8 cellular contexts compared by ENCODE assay signal in the genomic region with DNA sequence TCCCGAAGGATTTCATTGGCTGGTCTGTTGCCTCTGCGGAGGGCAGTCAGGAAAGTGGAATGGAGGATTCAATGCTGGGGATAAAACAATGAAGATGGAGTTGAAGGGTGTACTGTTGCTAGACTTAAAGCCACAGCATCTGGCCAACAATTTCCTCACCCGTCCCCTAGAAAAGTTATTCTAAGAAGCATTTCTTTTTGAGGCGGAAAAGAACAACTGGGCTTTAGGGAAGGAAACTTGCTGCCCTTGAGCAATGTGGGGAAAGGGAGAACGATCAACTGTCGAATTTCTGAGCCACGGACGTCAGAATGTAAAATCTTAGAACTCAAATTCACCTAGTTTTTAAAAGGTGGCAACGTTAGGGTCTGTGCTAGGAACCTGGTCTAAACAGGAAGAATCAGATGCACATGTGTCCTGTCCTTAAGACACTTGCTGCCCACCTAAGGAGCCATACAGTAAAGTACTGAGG. TPM values are rescaled to one million over a fixed set of nuclear protein-coding genes. Genes with fewer than 3 reads are reported as not detected.
DNase-seq lines count a peak whose midpoint lies in the region; ATAC-seq and TF ChIP-seq lines count a peak whose summit lies in the region.

No MANE protein-coding gene starts in this region.

- DNase-seq in activated naive CD4-positive, alpha-beta T cell treated with anti-CD3 and anti-CD28 coated beads for 36 hours, result no peak
- no peak for DNase-seq in activated naive CD4-positive, alpha-beta T cell (lab: John Stamatoyannopoulos, UW)
- no peak for DNase-seq in activated CD4-positive, alpha-beta memory T cell treated with anti-CD3 and anti-CD28 coated beads for 36 hours
- DNase-seq in stimulated activated effector memory CD8-positive, alpha-beta T cell treated with anti-CD3 and anti-CD28 coated beads, Interleukin-12 subunit alpha, Interleukin-12 subunit beta, amount 100 ng/mL, for 72 hours (ENCODE audit: low spot score in 2 of 2), result no peak
- no peak for DNase-seq in GM13977 (ENCODE audit: low spot score)
- no peak for DNase-seq in activated effector memory CD4-positive, alpha-beta T cell treated with anti-CD3 and anti-CD28 coated beads, Interleukin-2, amount 50 U/mL, for 16 hours

- peak overlapping the region; percentile 93 for H3K4me3 Mint-ChIP-seq in activated naive CD4-positive, alpha-beta T cell treated with anti-CD3 and anti-CD28 coated beads for 36 hours
- peak overlapping the region; percentile 86 for H3K4me3 Mint-ChIP-seq in activated CD4-positive, alpha-beta memory T cell treated with anti-CD3 and anti-CD28 coated beads for 36 hours
- peak overlapping the region; percentile 95 for H3K4me3 Mint-ChIP-seq in stimulated activated effector memory CD8-positive, alpha-beta T cell treated with anti-CD3 and anti-CD28 coated beads, Interleukin-12 subunit alpha, Interleukin-12 subunit beta, amount 100 ng/mL, for 72 hours

- peaks cover 22% of the 10 kb centered on the region for H3K4me1 Mint-ChIP-seq in activated naive CD4-positive, alpha-beta T cell treated with anti-CD3 and anti-CD28 coated beads for 36 hours (ENCODE audit: low read depth)
- H3K4me1 Mint-ChIP-seq in activated CD4-positive, alpha-beta memory T cell treated with anti-CD3 and anti-CD28 coated beads for 36 hours (ENCODE audit: low read depth), result peaks cover 27% of the 10 kb centered on the region
- H3K4me1 Mint-ChIP-seq in stimulated activated effector memory CD8-positive, alpha-beta T cell treated with anti-CD3 and anti-CD28 coated beads, Interleukin-12 subunit alpha, Interleukin-12 subunit beta, amount 100 ng/mL, for 72 hours, result peaks cover 24% of the 10 kb centered on the region

- intact Hi-C loops in activated naive CD4-positive, alpha-beta T cell treated with anti-CD3 and anti-CD28 coated beads for 36 hours (cut with micrococcal nuclease), result loop anchor here (1.0 to 5.0 kb wide), 7 partner anchors 92 to 889 kb away; a partner anchor contains a TSS
- intact Hi-C loops in activated CD4-positive, alpha-beta memory T cell treated with anti-CD3 and anti-CD28 coated beads for 36 hours (cut with micrococcal nuclease), result loop anchor here (2.0 to 10.0 kb wide), 3 partner anchors 247 to 880 kb away; a partner anchor contains a TSS

- CTCF ChIA-PET in activated naive CD4-positive, alpha-beta T cell treated with anti-CD3 and anti-CD28 coated beads for 36 hours (lab: Charles Lee), result no interaction called here
- CTCF ChIA-PET in activated CD4-positive, alpha-beta memory T cell treated with anti-CD3 and anti-CD28 coated beads for 36 hours (lab: Charles Lee), result no interaction called here

- no peak for TF ChIP-seq CTCF in GM13977 (IDR thresholded peaks at IDR 0.05; ENCODE audit: extremely low read depth, insufficient read depth, missing control alignments)

- POLR2A ChIA-PET in activated CD4-positive, alpha-beta memory T cell treated with anti-CD3 and anti-CD28 coated beads for 36 hours (lab: Charles Lee), result interaction anchor here (1.0 to 3.4 kb wide), 3 partner anchors 12 to 18 kb away, joined by 3 to 13 read pairs (median 5); a partner anchor contains a TSS

- in situ Hi-C loops in GM13977 (cut with MboI; ENCODE audit: low pct_unique_long_range_greater_than_20kb, low sequenced_read_pairs, unreplicated experiment), result no loop called here

- H3K27me3 Mint-ChIP-seq in activated naive CD4-positive, alpha-beta T cell treated with anti-CD3 and anti-CD28 coated beads for 36 hours (ENCODE audit: low read depth), result peaks cover 3% of the 10 kb centered on the region
- H3K27me3 Mint-ChIP-seq in activated CD4-positive, alpha-beta memory T cell treated with anti-CD3 and anti-CD28 coated beads for 36 hours, result peaks cover 4% of the 10 kb centered on the region

- no peak for ATAC-seq in stimulated activated effector memory CD8-positive, alpha-beta T cell treated with anti-CD3 and anti-CD28 coated beads, Interleukin-12 subunit alpha, Interleukin-12 subunit beta, amount 100 ng/mL, for 72 hours
- no peak for ATAC-seq in GM18867 (IDR thresholded peaks at IDR 0.05; ENCODE audit: unreplicated experiment)

- peak overlapping the region; percentile 99 for H3K4me3 ChIP-seq in iPS-11a (ENCODE audit: low read depth, low read length)

- H3K9me3 Mint-ChIP-seq in activated naive CD4-positive, alpha-beta T cell treated with anti-CD3 and anti-CD28 coated beads for 36 hours, result peaks cover 3% of the 10 kb centered on the region
- H3K9me3 Mint-ChIP-seq in activated CD4-positive, alpha-beta memory T cell treated with anti-CD3 and anti-CD28 coated beads for 36 hours, result peaks cover 15% of the 10 kb centered on the region
- peaks cover 5% of the 10 kb centered on the region for H3K9me3 Mint-ChIP-seq in stimulated activated effector memory CD8-positive, alpha-beta T cell treated with anti-CD3 and anti-CD28 coated beads, Interleukin-12 subunit alpha, Interleukin-12 subunit beta, amount 100 ng/mL, for 72 hours

- H3K27ac Mint-ChIP-seq in activated naive CD4-positive, alpha-beta T cell treated with anti-CD3 and anti-CD28 coated beads for 36 hours, result peak overlapping the region; percentile 99
- H3K27ac Mint-ChIP-seq in activated CD4-positive, alpha-beta memory T cell treated with anti-CD3 and anti-CD28 coated beads for 36 hours, result peak overlapping the region; percentile 99
- H3K27ac Mint-ChIP-seq in stimulated activated effector memory CD8-positive, alpha-beta T cell treated with anti-CD3 and anti-CD28 coated beads, Interleukin-12 subunit alpha, Interleukin-12 subunit beta, amount 100 ng/mL, for 72 hours, result peak overlapping the region; percentile 100

- peaks cover 16% of the 10 kb centered on the region for H3K36me3 Mint-ChIP-seq in activated naive CD4-positive, alpha-beta T cell treated with anti-CD3 and anti-CD28 coated beads for 36 hours (ENCODE audit: low read depth)
- H3K36me3 Mint-ChIP-seq in activated CD4-positive, alpha-beta memory T cell treated with anti-CD3 and anti-CD28 coated beads for 36 hours, result peaks cover 10% of the 10 kb centered on the region
- peaks cover 48% of the 10 kb centered on the region for H3K36me3 Mint-ChIP-seq in stimulated activated effector memory CD8-positive, alpha-beta T cell treated with anti-CD3 and anti-CD28 coated beads, Interleukin-12 subunit alpha, Interleukin-12 subunit beta, amount 100 ng/mL, for 72 hours

RNA-seq across cellular contexts. Expression of a gene that starts 0.7 kb away (rescaled TPM):
- 10 to 100 TPM in 1 of 2 experiments, 1 to 10 TPM in 1; 7.1 to 10.6 TPM for total RNA-seq in activated naive CD4-positive, alpha-beta T cell treated with anti-CD3 and anti-CD28 coated beads for 36 hours
- 1 to 10 TPM; 4.4 to 5.0 TPM for total RNA-seq in activated CD4-positive, alpha-beta memory T cell treated with anti-CD3 and anti-CD28 coated beads for 36 hours

RNA-seq across cellular contexts. Expression of a gene that starts 17.9 kb away (rescaled TPM):
- 100 to 1,000 TPM; 132 to 138 TPM for total RNA-seq in activated naive CD4-positive, alpha-beta T cell treated with anti-CD3 and anti-CD28 coated beads for 36 hours
- 100 to 1,000 TPM; 105 to 114 TPM for total RNA-seq in activated CD4-positive, alpha-beta memory T cell treated with anti-CD3 and anti-CD28 coated beads for 36 hours
